In the genomic region with DNA sequence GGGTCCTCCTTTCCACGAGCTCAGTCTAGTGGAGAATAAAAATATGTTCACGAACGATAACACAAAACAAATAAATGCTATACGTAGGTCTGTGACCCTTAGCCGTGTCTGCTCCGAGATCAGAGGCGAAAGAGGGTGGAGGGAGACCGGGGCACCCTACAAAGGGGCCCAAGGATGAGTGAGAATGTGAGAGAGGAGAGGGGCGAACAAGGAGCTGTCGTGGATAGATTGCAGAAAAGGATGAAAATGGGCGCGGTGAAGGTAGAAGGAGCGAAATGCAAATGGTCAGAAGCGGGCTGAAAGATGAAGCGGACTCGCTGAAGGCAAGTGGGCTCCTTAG, we compare ENCODE assay signal across 8 cellular contexts. TPM values are rescaled to one million over a fixed set of nuclear protein-coding genes. Genes with fewer than 3 reads are reported as not detected.
A peak's percentile ranks its signal among the peaks of the same experiment; 100 is the strongest.
DNase-seq lines count a peak whose midpoint lies in the region; ATAC-seq and TF ChIP-seq lines count a peak whose summit lies in the region.

No MANE protein-coding gene starts in this region.

- no peak for TF ChIP-seq CTCF in WI38 (IDR thresholded peaks at IDR 0.05; ENCODE audit: low read depth, low read length)

- peak overlapping the region; percentile 95 for H3K4me3 Mint-ChIP-seq in stimulated activated memory B cell treated with anti-CD40 and anti-IgM and Interleukin-4, amounts not matched to agents 10 μg/mL and 1 μg/mL and 100 μg/mL, for 72 hours

- peak overlapping the region; percentile 97 for H3K9ac ChIP-seq in GM23248

- intact Hi-C loops in right cardiac atrium (cut with DNase I), result no loop called here

- ATAC-seq in right cardiac atrium, result peak in 1 of 2 donors; percentile 17
- ATAC-seq in stimulated activated memory B cell treated with anti-CD40 and anti-IgM and Interleukin-4, amounts not matched to agents 10 μg/mL and 1 μg/mL and 100 μg/mL, for 72 hours, result no peak

- H3K27ac ChIP-seq in ACC112 (ENCODE audit: low read depth, low read length), result peak overlapping the region; percentile 84
- peak overlapping the region; percentile 98 for H3K27ac ChIP-seq in GM23248
- H3K27ac ChIP-seq in right cardiac atrium (ENCODE audit: low read length), result peak overlapping the region; percentile 98

- H3K79me2 ChIP-seq in ACC112 (ENCODE audit: control insufficient read depth, insufficient read depth, low read length, unreplicated experiment) (peaks cover 3% of the 10 kb centered on the region), GM23248 (ENCODE audit: insufficient read depth) (no peaks in the 10 kb centered on the region)

- H3K9me3 ChIP-seq in GM23248 (ENCODE audit: low read depth) (no peaks in the 10 kb centered on the region), right cardiac atrium (ENCODE audit: control insufficient read depth, low read length) (no peaks in the 10 kb centered on the region)

- H2AFZ ChIP-seq in ACC112 (ENCODE audit: low read length, unreplicated experiment) (peak overlapping the region; percentile 87), GM23248 (peak overlapping the region; percentile 99)

- no peaks in the 10 kb centered on the region for H3K27me3 Mint-ChIP-seq in stimulated activated memory B cell treated with anti-CD40 and anti-IgM and Interleukin-4, amounts not matched to agents 10 μg/mL and 1 μg/mL and 100 μg/mL, for 72 hours

- H3K9me3 Mint-ChIP-seq in stimulated activated memory B cell treated with anti-CD40 and anti-IgM and Interleukin-4, amounts not matched to agents 10 μg/mL and 1 μg/mL and 100 μg/mL, for 72 hours, result no peaks in the 10 kb centered on the region

- H3K4me2 ChIP-seq in GM23248 (ENCODE audit: unreplicated experiment), result peak overlapping the region; percentile 95

- peak overlapping the region; percentile 90 for H3K27ac Mint-ChIP-seq in stimulated activated memory B cell treated with anti-CD40 and anti-IgM and Interleukin-4, amounts not matched to agents 10 μg/mL and 1 μg/mL and 100 μg/mL, for 72 hours

- in situ Hi-C loops in GM23248 (cut with MboI), result no loop called here

- peaks cover 13% of the 10 kb centered on the region; the same call in 1 of the 2 replicates for H3F3A ChIP-seq in GM23248 (ENCODE audit: insufficient read depth)

- no peaks in the 10 kb centered on the region for H4K20me1 ChIP-seq in GM23248 (ENCODE audit: insufficient read depth)

- H3K9me2 ChIP-seq in GM23248 (ENCODE audit: insufficient read depth), result no peaks in the 10 kb centered on the region

- H3K36me3 ChIP-seq in ACC112 (ENCODE audit: insufficient read depth, low read length) (no peaks in the 10 kb centered on the region), GM23248 (ENCODE audit: low read depth) (no peaks in the 10 kb centered on the region)

- H3K4me1 ChIP-seq in ACC112 (ENCODE audit: control insufficient read depth, insufficient read depth, low read length, unreplicated experiment), result peaks cover 11% of the 10 kb centered on the region
- H3K4me1 ChIP-seq in GM23248 (ENCODE audit: insufficient read depth), result peaks cover 3% of the 10 kb centered on the region; the same call in 1 of the 2 replicates
- H3K4me1 ChIP-seq in right cardiac atrium (ENCODE audit: control insufficient read depth, insufficient read depth, low read length), result no peaks in the 10 kb centered on the region

- peaks cover 8% of the 10 kb centered on the region for H3K4me1 Mint-ChIP-seq in stimulated activated memory B cell treated with anti-CD40 and anti-IgM and Interleukin-4, amounts not matched to agents 10 μg/mL and 1 μg/mL and 100 μg/mL, for 72 hours

- WGBS in GM23248 (ENCODE audit: low coverage in 1 of 2, low lambda C conversion rate in 2 of 2, missing lambda C conversion rate in 2 of 2), 2 experiments, result 0% methylated on average over 15 of the region's 16 CpGs
- WGBS in right cardiac atrium, result under 1% methylated on average over 16 of the region's 16 CpGs

- peaks cover under 1% of the 10 kb centered on the region for H3K36me3 Mint-ChIP-seq in stimulated activated memory B cell treated with anti-CD40 and anti-IgM and Interleukin-4, amounts not matched to agents 10 μg/mL and 1 μg/mL and 100 μg/mL, for 72 hours

- H3K27me3 ChIP-seq in ACC112 (ENCODE audit: insufficient read depth, low read length) (no peaks in the 10 kb centered on the region), GM23248 (replicated peaks; ENCODE audit: insufficient read depth) (no peaks in the 10 kb centered on the region), right cardiac atrium (ENCODE audit: control insufficient read depth, insufficient read depth) (no peaks in the 10 kb centered on the region)

- DNase-seq in GM23248, result no peak
- DNase-seq in right cardiac atrium, result peak in 1 of 3 donors; percentile 16
- no peak for DNase-seq in NCI-H2171 treated with DMSO at 0.1 percent for 48 hours (lab: John Stamatoyannopoulos, UW)
- DNase-seq in NOMO-1 (lab: John Stamatoyannopoulos, UW; ENCODE audit: unreplicated experiment in 2 of 2), result no peak
- DNase-seq in NCI-H69 (lab: John Stamatoyannopoulos, UW), result no peak

- H3K4me3 ChIP-seq in ACC112 (ENCODE audit: low read depth, low read length), result peak overlapping the region; percentile 83
- H3K4me3 ChIP-seq in GM23248, result peak overlapping the region; percentile 85
- peak overlapping the region; percentile 67 for H3K4me3 ChIP-seq in WI38 (ENCODE audit: low read depth, low read length)
- H3K4me3 ChIP-seq in right cardiac atrium (ENCODE audit: low read length), result peak overlapping the region; percentile 96

RNA-seq across cellular contexts. Expression of gene ZBTB33, which starts 6.2 kb away (rescaled TPM):
- total RNA-seq in GM23248 (2014; rRNA removed; shearing (Covaris generic)), result 11.5 and 11.6 TPM in 2 replicates
- 8.3 and 8.5 TPM in 2 replicates for polyA plus RNA-seq in GM23248 (2016; fragmentation: Nextera tagmentation; extraction: Ambion mirVana)
- total RNA-seq in right cardiac atrium, result 1 to 10 TPM; 5.8 to 7.7 (median 7.3) TPM
- polyA plus RNA-seq in right cardiac atrium, result 2.6 TPM
